In the genomic region with DNA sequence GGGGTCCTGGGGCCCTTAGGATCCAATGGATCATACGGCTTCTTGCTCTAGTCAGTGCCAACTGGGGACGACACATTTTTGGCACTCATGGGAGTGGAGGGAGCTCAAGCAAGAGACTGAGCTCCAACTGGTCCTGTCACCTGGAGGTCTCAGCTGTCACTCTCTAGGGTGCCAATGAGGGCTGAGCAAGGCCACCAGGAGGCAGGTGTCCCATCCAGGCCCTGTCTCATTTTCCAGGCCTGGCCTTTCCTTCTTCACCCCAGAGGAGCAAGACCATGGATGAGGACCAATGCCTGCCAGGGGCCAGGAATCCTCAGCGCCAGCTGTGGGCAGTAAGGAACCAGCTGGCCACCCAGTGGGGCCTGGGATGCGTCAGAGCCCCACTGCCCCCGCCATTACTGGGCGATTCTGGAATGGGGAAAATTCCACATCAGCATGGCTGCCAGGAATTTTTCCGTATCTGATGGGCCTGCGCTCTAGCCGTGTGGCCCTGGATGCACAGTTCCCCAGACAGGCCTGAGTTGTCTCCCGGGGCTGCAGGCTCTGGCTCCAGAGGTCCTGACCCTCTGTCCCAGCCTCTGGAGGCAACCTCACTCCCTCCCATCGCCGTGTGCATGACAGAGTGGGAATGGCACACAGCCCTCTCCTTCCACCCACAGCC, we compare ENCODE assay signal across 10 cellular contexts. TPM values are rescaled to one million over a fixed set of nuclear protein-coding genes. Genes with fewer than 3 reads are reported as not detected.
DNase-seq lines count a peak whose midpoint lies in the region; ATAC-seq and TF ChIP-seq lines count a peak whose summit lies in the region.
"Had no signal": no experiment of that assay in that cellular context is flagged by ENCODE, and none has a peak within 500 bp of the region (broad histone marks: within the 10 kb centered on the region; RNA-seq: fewer than 3 reads in every experiment).

No MANE protein-coding gene starts in this region.

- intact Hi-C loops in natural killer cell (cut with micrococcal nuclease), result no loop called here

- H3K27me3 Mint-ChIP-seq in stimulated activated naive CD8-positive, alpha-beta T cell treated with anti-CD3 and anti-CD28 coated beads, Interleukin-15, amount 100 ng/mL, for 72 hours, result no peaks in the 10 kb centered on the region
- no peaks in the 10 kb centered on the region for H3K27me3 Mint-ChIP-seq in natural killer cell (ENCODE audit: low read depth in 2 of 2)
- H3K27me3 Mint-ChIP-seq: central memory CD8-positive, alpha-beta T cell had no signal

- TF ChIP-seq CTCF in epithelial cell of proximal tubule (conservative IDR thresholded peaks at IDR 0.05; ENCODE audit: low read depth, low read length) (peak; percentile 31), natural killer cell (IDR thresholded peaks at IDR 0.05) (no peak)

- H3K27ac Mint-ChIP-seq in stimulated activated naive CD8-positive, alpha-beta T cell treated with anti-CD3 and anti-CD28 coated beads, Interleukin-15, amount 100 ng/mL, for 72 hours, result peak overlapping the region in 1 of 2 donors; percentile 94
- H3K27ac Mint-ChIP-seq in natural killer cell, result no peak overlapping the region

- H3K4me1 Mint-ChIP-seq in stimulated activated naive CD8-positive, alpha-beta T cell treated with anti-CD3 and anti-CD28 coated beads, Interleukin-15, amount 100 ng/mL, for 72 hours, result peaks cover 18% of the 10 kb centered on the region
- H3K4me1 Mint-ChIP-seq in natural killer cell, result no peaks in the 10 kb centered on the region
- H3K4me1 Mint-ChIP-seq: central memory CD8-positive, alpha-beta T cell had no signal

- peak; percentile 4 for ATAC-seq in stimulated activated naive CD8-positive, alpha-beta T cell treated with anti-CD3 and anti-CD28 coated beads, Interleukin-15, Interleukin-2, amounts not matched to agents 100 U/mL and 50 U/mL, for 24 hours
- no peak for ATAC-seq in stimulated activated naive CD8-positive, alpha-beta T cell treated with anti-CD3 and anti-CD28 coated beads, Interleukin-15, amount 100 ng/mL, for 72 hours
- ATAC-seq in natural killer cell (no peak), GM19023 (IDR thresholded peaks at IDR 0.05; ENCODE audit: unreplicated experiment) (no peak)

- H3K4me3 ChIP-seq in epithelial cell of proximal tubule (ENCODE audit: low read depth, low read length), result peak overlapping the region; percentile 18

- no peak for DNase-seq in stimulated activated naive CD8-positive, alpha-beta T cell treated with anti-CD3 and anti-CD28 coated beads, Interleukin-15, Interleukin-2, amounts not matched to agents 100 U/mL and 50 U/mL, for 24 hours
- DNase-seq in stimulated activated naive CD8-positive, alpha-beta T cell treated with anti-CD3 and anti-CD28 coated beads, Interleukin-15, amount 100 ng/mL, for 72 hours, result no peak
- DNase-seq in epithelial cell of proximal tubule (ENCODE audit: low read depth), result no peak
- peak; percentile 73 for DNase-seq in myocyte (ENCODE audit: low read depth)
- no peak for DNase-seq in SIG-M5 (lab: John Stamatoyannopoulos, UW)
- no peak for DNase-seq in natural killer cell
- DNase-seq in COLO829 (ENCODE audit: low spot score), result no peak
- DNase-seq: RPMI8226 had no signal

- no peaks in the 10 kb centered on the region for H3K9me3 Mint-ChIP-seq in stimulated activated naive CD8-positive, alpha-beta T cell treated with anti-CD3 and anti-CD28 coated beads, Interleukin-15, amount 100 ng/mL, for 72 hours
- no peaks in the 10 kb centered on the region for H3K9me3 Mint-ChIP-seq in natural killer cell
- H3K9me3 Mint-ChIP-seq: central memory CD8-positive, alpha-beta T cell had no signal

- no peaks in the 10 kb centered on the region for H3K36me3 Mint-ChIP-seq in natural killer cell

- no peak overlapping the region for H3K4me3 Mint-ChIP-seq in stimulated activated naive CD8-positive, alpha-beta T cell treated with anti-CD3 and anti-CD28 coated beads, Interleukin-15, amount 100 ng/mL, for 72 hours
- no peak overlapping the region for H3K4me3 Mint-ChIP-seq in natural killer cell
- H3K4me3 Mint-ChIP-seq: central memory CD8-positive, alpha-beta T cell had no signal

RNA-seq across cellular contexts. Expression of a gene that starts 0.7 kb away (rescaled TPM):
- 4.1 and 11.4 TPM in 2 replicates for total RNA-seq in epithelial cell of proximal tubule
- total RNA-seq in myocyte, result not detected in 2 replicates
- 0.06 TPM for polyA plus RNA-seq in myocyte (2012)
- not detected for total RNA-seq in natural killer cell

RNA-seq across cellular contexts. Expression of a gene that starts 16.6 kb away (rescaled TPM):
- total RNA-seq in epithelial cell of proximal tubule, result 97.5 and 123 TPM in 2 replicates
- total RNA-seq in myocyte, result 56.1 and 69.8 TPM in 2 replicates
- 58.5 TPM for polyA plus RNA-seq in myocyte (2012)
- 10 to 100 TPM; 30.9 to 39.7 (median 34.9) TPM for total RNA-seq in natural killer cell

RNA-seq across cellular contexts. Expression of a gene that starts 28.6 kb away (rescaled TPM):
- total RNA-seq in epithelial cell of proximal tubule (2.1 and 11.6 TPM in 2 replicates), myocyte (not detected in 2 replicates), natural killer cell (under 1 TPM in 2 of 3 donors, not detected in 1; 0.18 to 0.23 TPM)
- not detected for polyA plus RNA-seq in myocyte (2012)

RNA-seq across cellular contexts. Expression of a gene that starts 31.8 kb away (rescaled TPM):
- 6.9 and 9.0 TPM in 2 replicates for total RNA-seq in epithelial cell of proximal tubule
- total RNA-seq in myocyte, result 11.7 and 16.7 TPM in 2 replicates
- polyA plus RNA-seq in myocyte (2012), result 16.1 TPM
- 1 to 10 TPM in 1 of 3 donors, under 1 TPM in 2; 0.42 to 1.2 (median 0.95) TPM for total RNA-seq in natural killer cell
